In the genomic region with DNA sequence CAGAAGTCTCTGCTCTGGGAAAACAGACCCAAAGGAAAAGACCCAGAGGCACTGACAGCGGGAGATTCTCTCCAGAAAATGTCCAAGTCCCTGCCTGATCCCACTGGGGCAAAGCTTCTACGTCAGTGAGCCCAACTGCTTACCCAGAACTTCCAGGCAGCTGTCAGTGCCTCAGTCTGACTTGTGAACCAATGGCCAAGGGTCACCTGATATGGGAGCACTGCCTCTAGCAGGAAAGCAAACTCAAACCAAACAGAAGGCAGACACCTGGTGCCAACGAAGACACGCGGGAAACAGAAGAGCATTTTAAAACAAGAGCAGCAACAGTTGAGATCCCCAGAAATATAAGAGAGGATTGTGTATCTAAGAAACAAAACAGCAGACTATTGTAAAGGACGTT, we compare ENCODE assay signal across 9 cellular contexts. TPM values are rescaled to one million over a fixed set of nuclear protein-coding genes. Genes with fewer than 3 reads are reported as not detected.
"Had no signal": no experiment of that assay in that cellular context is flagged by ENCODE, and none has a peak within 500 bp of the region (broad histone marks: within the 10 kb centered on the region; RNA-seq: fewer than 3 reads in every experiment).

No MANE protein-coding gene starts in this region.

RNA-seq across cellular contexts. Expression of a gene that starts 16.9 kb away (rescaled TPM):
- total RNA-seq: dermis microvascular lymphatic vessel endothelial cell, gastrocnemius medialis, osteoblast, progenitor cell of endocrine pancreas, renal cortical epithelial cell, sciatic nerve, tibial nerve, urinary bladder had no signal
- polyA plus RNA-seq: keratinocyte had no signal
